8 cellular contexts compared by ENCODE assay signal in the genomic region with DNA sequence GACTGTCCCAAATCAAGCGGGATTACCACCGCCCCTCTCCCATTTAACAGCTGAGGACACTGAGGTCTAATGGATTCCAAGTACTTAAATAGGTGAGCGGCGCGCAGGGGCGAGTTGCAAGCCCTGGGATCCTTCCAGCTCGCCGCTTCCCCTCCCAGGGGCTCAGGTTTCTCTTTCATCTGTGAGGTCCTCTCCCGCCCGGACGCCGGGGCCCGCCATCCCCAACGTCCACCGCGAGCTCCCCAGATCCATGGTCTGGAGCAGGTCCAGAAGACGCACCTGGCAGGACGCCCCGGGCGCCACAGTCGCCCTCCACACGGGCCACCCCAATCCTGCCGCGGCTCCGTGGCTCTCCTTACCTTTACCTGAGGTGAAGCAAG. TPM values are rescaled to one million over a fixed set of nuclear protein-coding genes. Genes with fewer than 3 reads are reported as not detected.
DNase-seq lines count a peak whose midpoint lies in the region; ATAC-seq and TF ChIP-seq lines count a peak whose summit lies in the region.

No MANE protein-coding gene starts in this region.

- H3K4me1 Mint-ChIP-seq in central memory CD8-positive, alpha-beta T cell = peaks cover 43% of the 10 kb centered on the region
- H3K4me1 Mint-ChIP-seq in type B pancreatic cell (ENCODE audit: unreplicated experiment) = peaks cover 28% of the 10 kb centered on the region

- H3K27me3 ChIP-seq in H7 (ENCODE audit: control insufficient read depth, insufficient read depth, low read length) (no peaks in the 10 kb centered on the region), lower lobe of right lung (ENCODE audit: low read depth) (no peaks in the 10 kb centered on the region)

- peaks cover 19% of the 10 kb centered on the region for H3K4me1 ChIP-seq in lower lobe of right lung

- no peaks in the 10 kb centered on the region for H3K27me3 Mint-ChIP-seq in central memory CD8-positive, alpha-beta T cell
- no peaks in the 10 kb centered on the region for H3K27me3 Mint-ChIP-seq in type B pancreatic cell

- H3K27ac ChIP-seq in lower lobe of right lung = peak overlapping the region; percentile 88

- DNase-seq in ELR (ENCODE audit: low read depth) (peak; percentile 35), H7 (peak; percentile 70), NCI-H2227 treated with DMSO at 0.1 percent for 48 hours (lab: John Stamatoyannopoulos, UW) (peak; percentile 53), lower lobe of right lung (no peak), type B pancreatic cell (ENCODE audit: extremely low spot score, unreplicated experiment) (no peak), NCI-H2081 treated with DMSO at 0.1 percent for 48 hours (lab: John Stamatoyannopoulos, UW) (no peak), dedifferentiated amniotic fluid mesenchymal stem cell (ENCODE audit: extremely low spot score) (no peak)
- no peak for DNase-seq in central memory CD8-positive, alpha-beta T cell (ENCODE audit: low spot score in 2 of 2)

- TF ChIP-seq CTCF in lower lobe of right lung (IDR thresholded peaks at IDR 0.05) (no peak), type B pancreatic cell (conservative IDR thresholded peaks at IDR 0.05) (no peak)

- ATAC-seq in central memory CD8-positive, alpha-beta T cell (replicated peaks; ENCODE audit: extremely low read depth, poor library complexity, severe bottlenecking) = no peak
- peak; percentile 55 to 57 for ATAC-seq in lower lobe of right lung

- peak overlapping the region; percentile 97 for H3K27ac Mint-ChIP-seq in central memory CD8-positive, alpha-beta T cell (ENCODE audit: low read depth)
- H3K27ac Mint-ChIP-seq in type B pancreatic cell = peak overlapping the region; percentile 97

- H3K36me3 Mint-ChIP-seq in central memory CD8-positive, alpha-beta T cell (ENCODE audit: insufficient read depth) = peaks cover 4% of the 10 kb centered on the region
- no peaks in the 10 kb centered on the region for H3K36me3 Mint-ChIP-seq in type B pancreatic cell

- H3K36me3 ChIP-seq in H7 (replicated peaks; ENCODE audit: control insufficient read depth, insufficient read depth, low read length) (no peaks in the 10 kb centered on the region), lower lobe of right lung (no peaks in the 10 kb centered on the region)

- peak overlapping the region; percentile 85 for H3K4me3 ChIP-seq in H7 (ENCODE audit: insufficient read depth, low read depth, low read length)
- peak overlapping the region; percentile 92 for H3K4me3 ChIP-seq in lower lobe of right lung

- no peaks in the 10 kb centered on the region for H3K9me3 ChIP-seq in lower lobe of right lung

- no peaks in the 10 kb centered on the region for H3K9me3 Mint-ChIP-seq in central memory CD8-positive, alpha-beta T cell
- H3K9me3 Mint-ChIP-seq in type B pancreatic cell = no peaks in the 10 kb centered on the region

- intact Hi-C loops in lower lobe of right lung (cut with DNase I) = no loop called here

- peak overlapping the region; percentile 97 for H3K4me3 Mint-ChIP-seq in central memory CD8-positive, alpha-beta T cell
- peak overlapping the region; percentile 98 for H3K4me3 Mint-ChIP-seq in type B pancreatic cell

RNA-seq across cellular contexts. Expression of gene STARD4, which starts 0.3 kb away (rescaled TPM):
- total RNA-seq in H7 (2014; rRNA removed; shearing (Covaris generic)) = 41.0 and 70.7 TPM in 2 replicates
- total RNA-seq in lower lobe of right lung (40.2 TPM), type B pancreatic cell (ENCODE audit: low replicate concordance) (39.1 and 56.6 TPM in 2 replicates)

Comparison
In these comparisons a context has a peak if more than half of its experiments do, and no peak if none do; other contexts are left out.
1. DNase-seq: peak in ELR (single experiment), H7 (single experiment) and NCI-H2227 treated with DMSO at 0.1 percent for 48 hours (single experiment); none in central memory CD8-positive, alpha-beta T cell (0 of 2), lower lobe of right lung (single experiment), type B pancreatic cell (single experiment), NCI-H2081 treated with DMSO at 0.1 percent for 48 hours (single experiment) and dedifferentiated amniotic fluid mesenchymal stem cell (single experiment).